In genomic region chr19:55581828-55582223, GRCh38 we compare ENCODE assay signal across 12 cellular contexts. TPM values are rescaled to one million over a fixed set of nuclear protein-coding genes. Genes with fewer than 3 reads are reported as not detected.
DNase-seq lines count a peak whose midpoint lies in the region; ATAC-seq, FAIRE-seq and TF ChIP-seq lines count a peak whose summit lies in the region.
"Had no signal": no experiment of that assay in that cellular context is flagged by ENCODE, and none has a peak within 500 bp of the region (broad histone marks: within the 10 kb centered on the region; RNA-seq: fewer than 3 reads in every experiment).

No MANE protein-coding gene starts in this region.

- TF ChIP-seq CTCF in LNCaP clone FGC (IDR thresholded peaks at IDR 0.05; ENCODE audit: control insufficient read depth, extremely low read depth, insufficient read depth) (no peak), mammary epithelial cell (conservative IDR thresholded peaks at IDR 0.05 in 1 of 2, IDR thresholded peaks at IDR 0.05 in 1 of 2; ENCODE audit: extremely low read depth in 1 of 2, insufficient read depth in 1 of 2, low read depth in 1 of 2, low read length in 2 of 2) (no peak), mesothelial cell of epicardium (IDR thresholded peaks at IDR 0.05; ENCODE audit: unreplicated experiment) (no peak)

- H3K4me3 ChIP-seq in CD4-positive, CD25-positive, alpha-beta regulatory T cell (ENCODE audit: low read depth, low read length): peak overlapping the region; percentile 75
- H3K4me3 ChIP-seq in LNCaP clone FGC (ENCODE audit: low read depth, low read length) (peak overlapping the region; percentile 81; the same call in 1 of the 2 replicates), mammary epithelial cell (replicated peaks in 1 of 3; ENCODE audit: insufficient read depth in 1 of 3, low read depth in 2 of 3, low read length in 3 of 3) (no peak overlapping the region)

- DNase-seq in CD4-positive, CD25-positive, alpha-beta regulatory T cell: no peak
- no peak for DNase-seq in LNCaP clone FGC (ENCODE audit: low read depth)
- DNase-seq in mammary epithelial cell: no peak
- DNase-seq in mesothelial cell of epicardium (ENCODE audit: low spot score in 2 of 2, unreplicated experiment in 2 of 2): no peak
- DNase-seq in RKO (ENCODE audit: low spot score): no peak
- DNase-seq in GM12892 (ENCODE audit: insufficient read length): no peak
- no peak for DNase-seq in cerebellum (ENCODE audit: low spot score)
- DNase-seq: activated CD4-positive, alpha-beta T cell treated with anti-CD3 and anti-CD28 coated beads for 1 hour; NCI-H1694 treated with DMSO at 0.1 percent for 48 hours; stimulated activated CD4-positive, alpha-beta T cell treated with anti-CD3 and anti-CD28 coated beads, Interleukin-4, amount 100 ng/mL, for 4 hours had no signal

- ATAC-seq in CD4-positive, CD25-positive, alpha-beta regulatory T cell (ENCODE audit: low read depth in 2 of 2): no peak
- ATAC-seq in GM21619 (IDR thresholded peaks at IDR 0.05; ENCODE audit: unreplicated experiment): no peak
- ATAC-seq: gastroesophageal sphincter had no signal

- H3K9me3 Mint-ChIP-seq in CD4-positive, CD25-positive, alpha-beta regulatory T cell: peaks cover 0 to 1% (median 0%) of the 10 kb centered on the region in 7 donors
- H3K9me3 Mint-ChIP-seq in mesothelial cell of epicardium: no peaks in the 10 kb centered on the region

- CTCF ChIA-PET in mammary epithelial cell (lab: Charles Lee; ENCODE audit: low non-redundant PET): no interaction called here

- peaks cover 17% of the 10 kb centered on the region for H3K27me3 Mint-ChIP-seq in CD4-positive, CD25-positive, alpha-beta regulatory T cell
- no peaks in the 10 kb centered on the region for H3K27me3 Mint-ChIP-seq in mesothelial cell of epicardium (ENCODE audit: low read depth)

- H3K27me3 ChIP-seq in CD4-positive, CD25-positive, alpha-beta regulatory T cell (ENCODE audit: control insufficient read depth, insufficient read depth, low read length): no peaks in the 10 kb centered on the region
- no peaks in the 10 kb centered on the region for H3K27me3 ChIP-seq in mammary epithelial cell (ENCODE audit: insufficient read depth, low read length)

- BruUV-seq in mammary epithelial cell (replicated peaks; lab: Mats Ljungman, UMichigan): no TSS peak

- dilution Hi-C loops in mammary epithelial cell (cut with HindIII; ENCODE audit: low sequenced_read_pairs): no loop called here

- H3K36me3 Mint-ChIP-seq in CD4-positive, CD25-positive, alpha-beta regulatory T cell: peaks cover 11% of the 10 kb centered on the region
- H3K36me3 Mint-ChIP-seq in mesothelial cell of epicardium: peaks cover 13% of the 10 kb centered on the region

- peak overlapping the region; percentile 56 to 91 (median 72) for H3K4me3 Mint-ChIP-seq in CD4-positive, CD25-positive, alpha-beta regulatory T cell
- peak overlapping the region; percentile 90 for H3K4me3 Mint-ChIP-seq in mesothelial cell of epicardium

- in situ Hi-C loops in mammary epithelial cell (cut with MboI; ENCODE audit: low sequenced_read_pairs in 2 of 2): no loop called here

- H2AFZ ChIP-seq in mammary epithelial cell (ENCODE audit: low read depth, low read length): peak overlapping the region; percentile 95

- no peak overlapping the region for H3K27ac ChIP-seq in CD4-positive, CD25-positive, alpha-beta regulatory T cell (ENCODE audit: insufficient read depth, low read length, poor library complexity, severe bottlenecking)
- no peak overlapping the region for H3K27ac ChIP-seq in mammary epithelial cell (ENCODE audit: insufficient read depth, low read depth, low read length)

- no peak overlapping the region for H3K9ac ChIP-seq in mammary epithelial cell (ENCODE audit: insufficient read depth, low read length)

- FAIRE-seq in GM12892 (lab: Jason Lieb, UNC): no peak

- no peaks in the 10 kb centered on the region for H3K36me3 ChIP-seq in CD4-positive, CD25-positive, alpha-beta regulatory T cell (ENCODE audit: control insufficient read depth, insufficient read depth, low read length)
- H3K36me3 ChIP-seq in mammary epithelial cell (ENCODE audit: insufficient read depth, low read length): peaks cover 3% of the 10 kb centered on the region

- peaks cover 19% of the 10 kb centered on the region for H3K79me2 ChIP-seq in mammary epithelial cell (ENCODE audit: insufficient read depth, low read length)

- H3K4me1 ChIP-seq in CD4-positive, CD25-positive, alpha-beta regulatory T cell (ENCODE audit: control insufficient read depth, insufficient read depth, low read length, poor library complexity, severe bottlenecking): peaks cover 25% of the 10 kb centered on the region
- H3K4me1 ChIP-seq in mammary epithelial cell (ENCODE audit: insufficient read depth, low read length): peaks cover 18% of the 10 kb centered on the region

- peak overlapping the region; percentile 3 for H3K4me2 ChIP-seq in mammary epithelial cell (ENCODE audit: insufficient read depth, low read depth, low read length)

- H4K20me1 ChIP-seq in mammary epithelial cell (ENCODE audit: insufficient read depth, low read length): no peaks in the 10 kb centered on the region

- intact Hi-C loops in mammary epithelial cell (cut with micrococcal nuclease): no loop called here

- no peak for TF ChIP-seq POLR2A in GM12892 (IDR thresholded peaks at IDR 0.05; ENCODE audit: low read depth, low read length)

- WGBS in mammary epithelial cell (ENCODE audit: low coverage, missing lambda C conversion rate): 0% methylated on average over 6 of the region's 6 CpGs

- peak overlapping the region in 1 of 3 donors; percentile 26 for H3K27ac Mint-ChIP-seq in CD4-positive, CD25-positive, alpha-beta regulatory T cell
- peak overlapping the region; percentile 89 for H3K27ac Mint-ChIP-seq in mesothelial cell of epicardium

- H3K9me3 ChIP-seq in CD4-positive, CD25-positive, alpha-beta regulatory T cell (ENCODE audit: control insufficient read depth in 2 of 2, low read length in 2 of 2): no peaks in the 10 kb centered on the region
- no peaks in the 10 kb centered on the region for H3K9me3 ChIP-seq in mammary epithelial cell (replicated peaks; ENCODE audit: insufficient read depth, low read length)
- H3K9me3 ChIP-seq: gastroesophageal sphincter had no signal

- H3K4me1 Mint-ChIP-seq in CD4-positive, CD25-positive, alpha-beta regulatory T cell: peaks cover 16 to 40% (median 20%) of the 10 kb centered on the region in 4 donors
- peaks cover 40% of the 10 kb centered on the region for H3K4me1 Mint-ChIP-seq in mesothelial cell of epicardium

RNA-seq across cellular contexts. Expression of gene ZNF579, which starts 1.2 kb away (rescaled TPM):
- 4.2 TPM for total RNA-seq in CD4-positive, CD25-positive, alpha-beta regulatory T cell
- under 1 TPM in 3 of 4 donors, not detected in 1; 0.13 to 0.24 (median 0.14) TPM for polyA plus RNA-seq in CD4-positive, CD25-positive, alpha-beta regulatory T cell
- 10 to 100 TPM in 1 of 2 donors, 1 to 10 TPM in 1; 6.0 to 13.7 TPM for total RNA-seq in mammary epithelial cell
- 2.7 TPM for polyA plus RNA-seq in mammary epithelial cell
- polyA minus RNA-seq in mammary epithelial cell: 0.52 TPM
- total RNA-seq in mesothelial cell of epicardium: 35.0 to 35.2 TPM (median 35.1 TPM) in 3 replicates
- polyA plus RNA-seq in GM12892 (2012; ENCODE audit: missing spikeins): 1.5 TPM
- 3.9 TPM for total RNA-seq in cerebellum

RNA-seq across cellular contexts. Expression of gene FIZ1, which starts 17.5 kb away (rescaled TPM):
- 13.0 TPM for total RNA-seq in CD4-positive, CD25-positive, alpha-beta regulatory T cell
- polyA plus RNA-seq in CD4-positive, CD25-positive, alpha-beta regulatory T cell: 1 to 10 TPM; 1.3 to 3.5 (median 1.5) TPM
- total RNA-seq in mammary epithelial cell: 10 to 100 TPM in 1 of 2 donors, 1 to 10 TPM in 1; 5.3 to 13.4 TPM
- 3.7 TPM for polyA plus RNA-seq in mammary epithelial cell
- 15.5 TPM for polyA minus RNA-seq in mammary epithelial cell
- total RNA-seq in mesothelial cell of epicardium: 31.3 to 31.7 TPM (median 31.6 TPM) in 3 replicates
- polyA plus RNA-seq in GM12892 (2012; ENCODE audit: missing spikeins): 2.5 TPM
- 2.2 TPM for total RNA-seq in cerebellum

RNA-seq across cellular contexts. Expression of gene ZNF524, which starts 18.3 kb away (rescaled TPM):
- total RNA-seq in CD4-positive, CD25-positive, alpha-beta regulatory T cell: 13.7 TPM
- 10 to 100 TPM; 38.5 to 53.7 (median 44.5) TPM for polyA plus RNA-seq in CD4-positive, CD25-positive, alpha-beta regulatory T cell
- total RNA-seq in mammary epithelial cell: 10 to 100 TPM; 11.0 to 14.3 TPM
- polyA plus RNA-seq in mammary epithelial cell: 6.9 TPM
- polyA minus RNA-seq in mammary epithelial cell: 4.6 TPM
- total RNA-seq in mesothelial cell of epicardium: 5.3 to 7.4 TPM (median 5.7 TPM) in 3 replicates
- polyA plus RNA-seq in GM12892 (2012; ENCODE audit: missing spikeins): 1.8 TPM
- 3.6 TPM for total RNA-seq in cerebellum

RNA-seq across cellular contexts. Expression of gene ZNF865, which starts 23.6 kb away (rescaled TPM):
- 12.8 TPM for total RNA-seq in CD4-positive, CD25-positive, alpha-beta regulatory T cell
- polyA plus RNA-seq in CD4-positive, CD25-positive, alpha-beta regulatory T cell: under 1 TPM; 0.05 to 0.13 (median 0.10) TPM
- total RNA-seq in mammary epithelial cell (1 to 10 TPM; 1.5 to 8.8 TPM), mesothelial cell of epicardium (18.7 to 21.4 TPM (median 21.2 TPM) in 3 replicates), cerebellum (1.7 TPM)
- polyA plus RNA-seq in mammary epithelial cell: 2.1 TPM
- 2.9 TPM for polyA minus RNA-seq in mammary epithelial cell
- 1.7 TPM for polyA plus RNA-seq in GM12892 (2012; ENCODE audit: missing spikeins)

RNA-seq across cellular contexts. Expression of gene SBK3, which starts 36.5 kb away (rescaled TPM):
- total RNA-seq in CD4-positive, CD25-positive, alpha-beta regulatory T cell: not detected
- polyA plus RNA-seq in CD4-positive, CD25-positive, alpha-beta regulatory T cell: not detected
- total RNA-seq in mammary epithelial cell (not detected), mesothelial cell of epicardium (0.25 TPM in 1 of 3 replicates, not detected in the others), cerebellum (not detected)
- not detected for polyA plus RNA-seq in mammary epithelial cell
- polyA minus RNA-seq in mammary epithelial cell: not detected
- polyA plus RNA-seq in GM12892 (2012; ENCODE audit: missing spikeins): not detected

Comparison
In these comparisons a context has a peak if more than half of its experiments do, and no peak if none do; other contexts are left out.
1. H3K4me3 ChIP-seq: peak in CD4-positive, CD25-positive, alpha-beta regulatory T cell (single experiment) and LNCaP clone FGC (single experiment); none in mammary epithelial cell (0 of 3).